Comparison of ENCODE assay signal across 18 cellular contexts in genomic region chr22:19455033-19455432, GRCh38. TPM values are rescaled to one million over a fixed set of nuclear protein-coding genes. Genes with fewer than 3 reads are reported as not detected.
A peak's percentile ranks its signal among the peaks of the same experiment; 100 is the strongest.
DNase-seq lines count a peak whose midpoint lies in the region; ATAC-seq and TF ChIP-seq lines count a peak whose summit lies in the region.
"Had no signal": no experiment of that assay in that cellular context is flagged by ENCODE, and none has a peak within 500 bp of the region (broad histone marks: within the 10 kb centered on the region; RNA-seq: fewer than 3 reads in every experiment).

No MANE protein-coding gene starts in this region.

- no peak overlapping the region for H3K4me3 ChIP-seq in Caco-2 (ENCODE audit: low read depth, low read length)
- H3K4me3 ChIP-seq: BLaER1 treated with 17β-estradiol and CSF1 and Interleukin-3, amounts not matched to agents 10 nM and 100 nM; MG63 had no signal

- no peaks in the 10 kb centered on the region for H3K27me3 Mint-ChIP-seq in activated CD4-positive, alpha-beta T cell treated with anti-CD3 and anti-CD28 coated beads, Interleukin-2, amount 10 ng/mL, durations not matched to agents 24 days and 14 days
- H3K27me3 Mint-ChIP-seq in natural killer cell treated with Interleukin-12 subunit alpha and Interleukin-12 subunit beta and Interleukin-15 and Interleukin-18, amount 100 ng/mL, for 72 hours, result no peaks in the 10 kb centered on the region
- H3K27me3 Mint-ChIP-seq in natural killer cell (ENCODE audit: low read depth in 2 of 2) (no peaks in the 10 kb centered on the region), chondrocyte (ENCODE audit: low read depth) (no peaks in the 10 kb centered on the region), Caco-2 (ENCODE audit: insufficient read depth, unreplicated experiment) (no peaks in the 10 kb centered on the region)
- H3K27me3 Mint-ChIP-seq in stimulated activated naive B cell treated with anti-CD40 and anti-IgM and Interleukin-4, amounts not matched to agents 10 μg/mL and 1 μg/mL and 100 μg/mL, for 72 hours, result no peaks in the 10 kb centered on the region
- H3K27me3 Mint-ChIP-seq: CD8-positive, alpha-beta memory T cell had no signal

- no peaks in the 10 kb centered on the region for H3K9me3 ChIP-seq in Caco-2
- H3K9me3 ChIP-seq: BLaER1 treated with 17β-estradiol and CSF1 and Interleukin-3, amounts not matched to agents 10 nM and 100 nM; MG63 had no signal

- no peaks in the 10 kb centered on the region for H3K9me3 Mint-ChIP-seq in activated CD4-positive, alpha-beta T cell treated with anti-CD3 and anti-CD28 coated beads, Interleukin-2, amount 10 ng/mL, durations not matched to agents 24 days and 14 days
- no peaks in the 10 kb centered on the region for H3K9me3 Mint-ChIP-seq in natural killer cell treated with Interleukin-12 subunit alpha and Interleukin-12 subunit beta and Interleukin-15 and Interleukin-18, amount 100 ng/mL, for 72 hours
- H3K9me3 Mint-ChIP-seq in natural killer cell (no peaks in the 10 kb centered on the region), chondrocyte (ENCODE audit: low read depth) (no peaks in the 10 kb centered on the region), Caco-2 (ENCODE audit: unreplicated experiment) (no peaks in the 10 kb centered on the region)
- no peaks in the 10 kb centered on the region for H3K9me3 Mint-ChIP-seq in stimulated activated naive B cell treated with anti-CD40 and anti-IgM and Interleukin-4, amounts not matched to agents 10 μg/mL and 1 μg/mL and 100 μg/mL, for 72 hours
- H3K9me3 Mint-ChIP-seq: CD8-positive, alpha-beta memory T cell had no signal

- H3K4me1 Mint-ChIP-seq in activated CD4-positive, alpha-beta T cell treated with anti-CD3 and anti-CD28 coated beads, Interleukin-2, amount 10 ng/mL, durations not matched to agents 24 days and 14 days, result peaks cover 2% of the 10 kb centered on the region
- peaks cover 5 to 7% of the 10 kb centered on the region in 2 donors for H3K4me1 Mint-ChIP-seq in natural killer cell treated with Interleukin-12 subunit alpha and Interleukin-12 subunit beta and Interleukin-15 and Interleukin-18, amount 100 ng/mL, for 72 hours (ENCODE audit: low read depth in 2 of 2)
- H3K4me1 Mint-ChIP-seq in natural killer cell (peaks cover 0 to 4% of the 10 kb centered on the region in 2 donors), chondrocyte (ENCODE audit: low read depth) (peaks cover 17% of the 10 kb centered on the region), Caco-2 (ENCODE audit: low read depth, unreplicated experiment) (no peaks in the 10 kb centered on the region)
- H3K4me1 Mint-ChIP-seq in stimulated activated naive B cell treated with anti-CD40 and anti-IgM and Interleukin-4, amounts not matched to agents 10 μg/mL and 1 μg/mL and 100 μg/mL, for 72 hours, result peaks cover 0 to 2% of the 10 kb centered on the region in 2 donors
- H3K4me1 Mint-ChIP-seq: CD8-positive, alpha-beta memory T cell had no signal

- H3K4me3 Mint-ChIP-seq in activated CD4-positive, alpha-beta T cell treated with anti-CD3 and anti-CD28 coated beads, Interleukin-2, amount 10 ng/mL, durations not matched to agents 24 days and 14 days, result no peak overlapping the region
- H3K4me3 Mint-ChIP-seq in natural killer cell treated with Interleukin-12 subunit alpha and Interleukin-12 subunit beta and Interleukin-15 and Interleukin-18, amount 100 ng/mL, for 72 hours, result no peak overlapping the region
- no peak overlapping the region for H3K4me3 Mint-ChIP-seq in natural killer cell
- H3K4me3 Mint-ChIP-seq in chondrocyte (ENCODE audit: unreplicated experiment), result no peak overlapping the region
- no peak overlapping the region for H3K4me3 Mint-ChIP-seq in stimulated activated naive B cell treated with anti-CD40 and anti-IgM and Interleukin-4, amounts not matched to agents 10 μg/mL and 1 μg/mL and 100 μg/mL, for 72 hours
- H3K4me3 Mint-ChIP-seq in Caco-2 (ENCODE audit: unreplicated experiment), result no peak overlapping the region
- H3K4me3 Mint-ChIP-seq: CD8-positive, alpha-beta memory T cell had no signal

- peaks cover 46% of the 10 kb centered on the region for H3K36me3 Mint-ChIP-seq in activated CD4-positive, alpha-beta T cell treated with anti-CD3 and anti-CD28 coated beads, Interleukin-2, amount 10 ng/mL, durations not matched to agents 24 days and 14 days (ENCODE audit: low read depth)
- H3K36me3 Mint-ChIP-seq in natural killer cell treated with Interleukin-12 subunit alpha and Interleukin-12 subunit beta and Interleukin-15 and Interleukin-18, amount 100 ng/mL, for 72 hours, result peaks cover 17% of the 10 kb centered on the region
- peaks cover 14% of the 10 kb centered on the region for H3K36me3 Mint-ChIP-seq in natural killer cell
- peaks cover 34% of the 10 kb centered on the region for H3K36me3 Mint-ChIP-seq in chondrocyte (ENCODE audit: low read depth)
- peaks cover 41 to 53% of the 10 kb centered on the region in 2 donors for H3K36me3 Mint-ChIP-seq in stimulated activated naive B cell treated with anti-CD40 and anti-IgM and Interleukin-4, amounts not matched to agents 10 μg/mL and 1 μg/mL and 100 μg/mL, for 72 hours
- H3K36me3 Mint-ChIP-seq in Caco-2 (ENCODE audit: insufficient read depth, unreplicated experiment), result peaks cover 58% of the 10 kb centered on the region

- no peak for ATAC-seq in natural killer cell treated with Interleukin-12 subunit alpha and Interleukin-12 subunit beta and Interleukin-15 and Interleukin-18, amount 100 ng/mL, for 72 hours
- ATAC-seq in natural killer cell, result no peak
- no peak for ATAC-seq in stimulated activated naive B cell treated with anti-CD40 and anti-IgM and Interleukin-4, amounts not matched to agents 10 μg/mL and 1 μg/mL and 100 μg/mL, for 72 hours (replicated peaks)
- ATAC-seq: HCT116 had no signal

- POLR2A ChIA-PET in Caco-2 (lab: Charles Lee), result no interaction called here

- intact Hi-C loops in activated CD4-positive, alpha-beta T cell treated with anti-CD3 and anti-CD28 coated beads, Interleukin-2, amount 10 ng/mL, durations not matched to agents 24 days and 14 days (cut with micrococcal nuclease), result no loop called here
- intact Hi-C loops in natural killer cell (cut with micrococcal nuclease) (no loop called here), Caco-2 (cut with micrococcal nuclease; ENCODE audit: unreplicated experiment) (no loop called here)

- H3K27me3 ChIP-seq in Caco-2 (replicated peaks; ENCODE audit: control insufficient read depth, insufficient read depth, low read length), result no peaks in the 10 kb centered on the region
- H3K27me3 ChIP-seq: BLaER1 treated with 17β-estradiol and CSF1 and Interleukin-3, amounts not matched to agents 10 nM and 100 nM; MG63 had no signal

- TF ChIP-seq CTCF in natural killer cell (IDR thresholded peaks at IDR 0.05) (no peak), chondrocyte (IDR thresholded peaks at IDR 0.05) (no peak), Caco-2 (IDR thresholded peaks at IDR 0.05; ENCODE audit: insufficient read depth in 1 of 2, low read depth in 1 of 2, low read length in 1 of 2, severe bottlenecking in 1 of 2, unreplicated experiment in 1 of 2) (no peak)

- H3K36me3 ChIP-seq in Caco-2 (ENCODE audit: control insufficient read depth, insufficient read depth, low read length), result no peaks in the 10 kb centered on the region; the same call in 1 of the 2 replicates

- CTCF ChIA-PET in Caco-2 (lab: Charles Lee), result no interaction called here

- H3K27ac Mint-ChIP-seq in activated CD4-positive, alpha-beta T cell treated with anti-CD3 and anti-CD28 coated beads, Interleukin-2, amount 10 ng/mL, durations not matched to agents 24 days and 14 days, result peak overlapping the region; percentile 42
- no peak overlapping the region for H3K27ac Mint-ChIP-seq in natural killer cell treated with Interleukin-12 subunit alpha and Interleukin-12 subunit beta and Interleukin-15 and Interleukin-18, amount 100 ng/mL, for 72 hours
- H3K27ac Mint-ChIP-seq in natural killer cell, result no peak overlapping the region
- peak overlapping the region; percentile 57 for H3K27ac Mint-ChIP-seq in chondrocyte (ENCODE audit: unreplicated experiment)
- peak overlapping the region; percentile 6 for H3K27ac Mint-ChIP-seq in stimulated activated naive B cell treated with anti-CD40 and anti-IgM and Interleukin-4, amounts not matched to agents 10 μg/mL and 1 μg/mL and 100 μg/mL, for 72 hours
- H3K27ac Mint-ChIP-seq in Caco-2 (ENCODE audit: unreplicated experiment), result no peak overlapping the region

- BruUV-seq in Caco-2 (replicated peaks; lab: Mats Ljungman, UMichigan), result no TSS peak

- DNase-seq in activated CD4-positive, alpha-beta T cell treated with anti-CD3 and anti-CD28 coated beads, Interleukin-2, amount 10 ng/mL, durations not matched to agents 24 days and 14 days, result no peak
- no peak for DNase-seq in activated CD4-positive, alpha-beta T cell treated with anti-CD3 and anti-CD28 coated beads, Interleukin-2, amount 50 U/mL, for 48 hours
- peak; percentile 44 for DNase-seq in natural killer cell treated with Interleukin-12 subunit alpha and Interleukin-12 subunit beta and Interleukin-15 and Interleukin-18, amount 100 ng/mL, for 72 hours (ENCODE audit: low spot score)
- DNase-seq in natural killer cell (no peak), chondrocyte (ENCODE audit: low spot score) (no peak), Caco-2 (no peak), RKO (ENCODE audit: low spot score) (no peak)
- DNase-seq in stimulated activated naive B cell treated with anti-CD40 and anti-IgM and Interleukin-4, amounts not matched to agents 10 μg/mL and 1 μg/mL and 100 μg/mL, for 72 hours, result no peak
- DNase-seq: 8988T; CD8-positive, alpha-beta memory T cell; MG63; NCI-H1417 treated with DMSO at 0.1 percent for 48 hours; NCI-H187 treated with DMSO at 0.1 percent for 48 hours; NCI-H2107; NCI-H446 treated with DMSO at 0.1 percent for 48 hours; NCI-H526 treated with DMSO at 0.1 percent for 48 hours had no signal

- H3K4me1 ChIP-seq in Caco-2, result no peaks in the 10 kb centered on the region

RNA-seq across cellular contexts. Expression of gene C22orf39, which starts 7.5 kb away (rescaled TPM):
- 25.7 and 28.5 TPM in 2 replicates for total RNA-seq in activated CD4-positive, alpha-beta T cell treated with anti-CD3 and anti-CD28 coated beads, Interleukin-2, amount 10 ng/mL, durations not matched to agents 24 days and 14 days
- 10 to 100 TPM; 27.6 to 36.8 TPM for total RNA-seq in natural killer cell treated with Interleukin-12 subunit alpha and Interleukin-12 subunit beta and Interleukin-15 and Interleukin-18, amount 100 ng/mL, for 72 hours
- 10 to 100 TPM; 45.4 to 53.3 (median 50.2) TPM for total RNA-seq in natural killer cell
- total RNA-seq in chondrocyte, result 18.4 to 25.7 TPM (median 19.5 TPM) in 3 replicates
- total RNA-seq in Caco-2 (2022), result 30.7 and 36.1 TPM in 2 replicates

RNA-seq across cellular contexts. Expression of gene MRPL40, which starts 22.7 kb away (rescaled TPM):
- total RNA-seq in activated CD4-positive, alpha-beta T cell treated with anti-CD3 and anti-CD28 coated beads, Interleukin-2, amount 10 ng/mL, durations not matched to agents 24 days and 14 days, result 35.2 and 37.6 TPM in 2 replicates
- total RNA-seq in natural killer cell treated with Interleukin-12 subunit alpha and Interleukin-12 subunit beta and Interleukin-15 and Interleukin-18, amount 100 ng/mL, for 72 hours, result 10 to 100 TPM; 14.3 to 21.3 TPM
- total RNA-seq in natural killer cell, result 10 to 100 TPM; 11.6 to 16.7 (median 14.2) TPM
- 21.4 to 22.5 TPM (median 21.8 TPM) in 3 replicates for total RNA-seq in chondrocyte
- total RNA-seq in Caco-2 (2022), result 42.6 and 42.7 TPM in 2 replicates

RNA-seq across cellular contexts. Expression of gene HIRA, which starts 23.5 kb away (rescaled TPM):
- total RNA-seq in activated CD4-positive, alpha-beta T cell treated with anti-CD3 and anti-CD28 coated beads, Interleukin-2, amount 10 ng/mL, durations not matched to agents 24 days and 14 days, result 42.6 and 45.0 TPM in 2 replicates
- 10 to 100 TPM; 40.5 to 62.7 TPM for total RNA-seq in natural killer cell treated with Interleukin-12 subunit alpha and Interleukin-12 subunit beta and Interleukin-15 and Interleukin-18, amount 100 ng/mL, for 72 hours
- total RNA-seq in natural killer cell, result 10 to 100 TPM; 49.6 to 75.9 (median 50.9) TPM
- 27.1 to 31.8 TPM (median 30.3 TPM) in 3 replicates for total RNA-seq in chondrocyte
- 57.6 and 60.1 TPM in 2 replicates for total RNA-seq in Caco-2 (2022)

RNA-seq across cellular contexts. Expression of gene UFD1, which starts 24.0 kb away (rescaled TPM):
- total RNA-seq in activated CD4-positive, alpha-beta T cell treated with anti-CD3 and anti-CD28 coated beads, Interleukin-2, amount 10 ng/mL, durations not matched to agents 24 days and 14 days, result 96.2 and 99.9 TPM in 2 replicates
- 100 to 1,000 TPM; 104 to 109 TPM for total RNA-seq in natural killer cell treated with Interleukin-12 subunit alpha and Interleukin-12 subunit beta and Interleukin-15 and Interleukin-18, amount 100 ng/mL, for 72 hours
- 100 to 1,000 TPM in 1 of 3 donors, 10 to 100 TPM in 2; 73.8 to 101 (median 77.8) TPM for total RNA-seq in natural killer cell
- total RNA-seq in chondrocyte, result 75.8 to 81.2 TPM (median 76.2 TPM) in 3 replicates
- 102 and 108 TPM in 2 replicates for total RNA-seq in Caco-2 (2022)

RNA-seq across cellular contexts. Expression of gene CDC45, which starts 24.7 kb away (rescaled TPM):
- 121 and 123 TPM in 2 replicates for total RNA-seq in activated CD4-positive, alpha-beta T cell treated with anti-CD3 and anti-CD28 coated beads, Interleukin-2, amount 10 ng/mL, durations not matched to agents 24 days and 14 days
- 100 to 1,000 TPM in 1 of 2 donors, 10 to 100 TPM in 1; 57.8 to 137 TPM for total RNA-seq in natural killer cell treated with Interleukin-12 subunit alpha and Interleukin-12 subunit beta and Interleukin-15 and Interleukin-18, amount 100 ng/mL, for 72 hours
- total RNA-seq in natural killer cell, result 1 to 10 TPM; 1.6 to 4.8 (median 3.3) TPM
- 2.2 to 13.3 TPM (median 2.9 TPM) in 3 replicates for total RNA-seq in chondrocyte
- 41.7 and 44.6 TPM in 2 replicates for total RNA-seq in Caco-2 (2022)

Comparison
In these comparisons a context has a peak if more than half of its experiments do, and no peak if none do; other contexts are left out.
1. H3K27ac Mint-ChIP-seq: peak in activated CD4-positive, alpha-beta T cell treated with anti-CD3 and anti-CD28 coated beads, Interleukin-2, amount 10 ng/mL, durations not matched to agents 24 days and 14 days (single experiment), chondrocyte (single experiment) and stimulated activated naive B cell treated with anti-CD40 and anti-IgM and Interleukin-4, amounts not matched to agents 10 μg/mL and 1 μg/mL and 100 μg/mL, for 72 hours (single experiment); none in natural killer cell treated with Interleukin-12 subunit alpha and Interleukin-12 subunit beta and Interleukin-15 and Interleukin-18, amount 100 ng/mL, for 72 hours (0 of 2), natural killer cell (0 of 2) and Caco-2 (single experiment).